ENCODE assay signal across 21 cellular contexts in the genomic region with DNA sequence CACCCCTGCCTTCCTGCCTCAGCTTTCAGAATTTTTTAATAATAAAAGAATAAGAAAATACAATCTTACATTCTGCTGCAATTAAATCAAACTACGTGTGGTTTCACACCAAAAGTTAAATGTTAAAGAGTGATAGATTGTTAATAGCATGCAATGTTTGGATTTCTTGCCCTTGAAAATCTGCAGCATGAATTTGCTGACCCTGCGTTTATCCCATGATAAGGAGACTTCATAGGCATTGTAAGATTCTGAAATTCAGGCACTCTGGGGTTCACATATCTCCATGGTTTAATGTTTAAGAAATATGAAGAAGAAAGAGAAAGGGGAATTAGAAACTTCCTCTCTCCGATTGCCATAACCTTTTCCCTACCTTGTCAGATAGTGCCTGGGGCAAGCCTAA.
A peak's percentile ranks its signal among the peaks of the same experiment; 100 is the strongest.
DNase-seq lines count a peak whose midpoint lies in the region; ATAC-seq, FAIRE-seq and TF ChIP-seq lines count a peak whose summit lies in the region.
"Had no signal": no experiment of that assay in that cellular context is flagged by ENCODE, and none has a peak within 500 bp of the region (broad histone marks: within the 10 kb centered on the region; RNA-seq: fewer than 3 reads in every experiment).

No MANE protein-coding gene starts in this region.

- no peak overlapping the region for H2BK5ac ChIP-seq in H1 (ENCODE audit: low read depth, low read length)

- H3K9ac ChIP-seq in SK-N-SH (no peak overlapping the region), H1 (replicated peaks in 1 of 4; ENCODE audit: extremely low read depth in 1 of 4, low read depth in 3 of 4, low read length in 3 of 4) (no peak overlapping the region)

- H3K79me2 ChIP-seq in SK-N-SH (ENCODE audit: insufficient read depth) (no peaks in the 10 kb centered on the region), H1 (ENCODE audit: control insufficient read depth in 1 of 2, insufficient read depth in 2 of 2, low read length in 2 of 2) (no peaks in the 10 kb centered on the region)

- no peak overlapping the region for H3K4me3 ChIP-seq in SK-N-SH (ENCODE audit: low read depth in 2 of 2, low read length in 1 of 2)
- no peak overlapping the region for H3K4me3 ChIP-seq in A549
- no peak overlapping the region for H3K4me3 ChIP-seq in H1 (ENCODE audit: extremely low read depth in 1 of 4, insufficient read depth in 2 of 4, low read depth in 3 of 4, low read length in 4 of 4)
- H3K4me3 ChIP-seq: GM23338, HAP-1 had no signal

- no peak for TF ChIP-seq RAD21 in SK-N-SH (IDR thresholded peaks at IDR 0.05; ENCODE audit: low read length)
- no peak for TF ChIP-seq RAD21 in A549 (conservative IDR thresholded peaks at IDR 0.05 in 1 of 2, IDR thresholded peaks at IDR 0.05 in 1 of 2)
- TF ChIP-seq RAD21 in H1 (IDR thresholded peaks at IDR 0.05 in 1 of 2, conservative IDR thresholded peaks at IDR 0.05 in 1 of 2; ENCODE audit: low read depth in 2 of 2, low read length in 2 of 2): no peak

- H3F3A ChIP-seq in SK-N-SH (replicated peaks; ENCODE audit: insufficient read depth): no peaks in the 10 kb centered on the region

- H3K14ac ChIP-seq in H1 (ENCODE audit: insufficient read length): no peak overlapping the region

- H3K4me2 ChIP-seq in SK-N-SH: no peak overlapping the region
- H3K4me2 ChIP-seq in A549: no peak overlapping the region
- no peak overlapping the region for H3K4me2 ChIP-seq in H1 (ENCODE audit: insufficient read depth in 1 of 2, low read depth in 2 of 2, low read length in 2 of 2)
- H3K4me2 ChIP-seq: GM23338 had no signal

- H3K56ac ChIP-seq in H1 (replicated peaks; ENCODE audit: insufficient read length, low read depth, low read length): no peak overlapping the region

- TF ChIP-seq EP300 in SK-N-SH (IDR thresholded peaks at IDR 0.05; ENCODE audit: borderline replicate concordance in 1 of 2, low read depth in 1 of 2, low read length in 1 of 2): no peak
- TF ChIP-seq EP300 in A549 (IDR thresholded peaks at IDR 0.05): no peak
- TF ChIP-seq EP300 in H1 (IDR thresholded peaks at IDR 0.05; ENCODE audit: borderline replicate concordance in 1 of 2, low read depth in 2 of 2, low read length in 2 of 2): no peak

- H3K18ac ChIP-seq in H1 (ENCODE audit: extremely low read depth, low read length): no peak overlapping the region

- H3K4ac ChIP-seq in H1 (replicated peaks; ENCODE audit: insufficient read length, low read depth, low read length): no peak overlapping the region

- FAIRE-seq in A549 (lab: Jason Lieb, UNC) (no peak), H1 (lab: Jason Lieb, UNC) (no peak)
- FAIRE-seq: GM12891, GM18507, H54 had no signal

- no peak overlapping the region for H4K5ac ChIP-seq in H1 (ENCODE audit: insufficient read length, low read depth, low read length)

- peak; percentile 36 for ATAC-seq in SK-N-SH treated with all-trans-retinoic acid at 6 μM for 48 hours
- ATAC-seq in A549: no peak
- ATAC-seq: GM23338 had no signal

- TF ChIP-seq POLR2A in A549 (IDR thresholded peaks at IDR 0.05; ENCODE audit: low read length) (no peak), H1 (IDR thresholded peaks at IDR 0.05; ENCODE audit: control extremely low read depth in 1 of 2, low read depth in 2 of 2, low read length in 2 of 2) (no peak)

- H3K23ac ChIP-seq in H1 (ENCODE audit: insufficient read length): no peak overlapping the region

- no peak overlapping the region for H2BK12ac ChIP-seq in H1 (ENCODE audit: low read depth, low read length)

- H3K27ac ChIP-seq in SK-N-SH (ENCODE audit: low read depth in 2 of 2, low read length in 1 of 2) (no peak overlapping the region), A549 (no peak overlapping the region), H1 (ENCODE audit: low read depth, low read length) (no peak overlapping the region)

- no peaks in the 10 kb centered on the region; a peak in 1 of 4 replicates for H3K4me1 ChIP-seq in SK-N-SH (ENCODE audit: control insufficient read depth in 1 of 2, insufficient read depth in 2 of 2, low read depth in 1 of 2, low read length in 1 of 2)
- no peaks in the 10 kb centered on the region for H3K4me1 ChIP-seq in A549
- H3K4me1 ChIP-seq in H1 (replicated peaks in 1 of 4; ENCODE audit: control insufficient read depth in 3 of 4, insufficient read depth in 4 of 4, low read length in 3 of 4): no peaks in the 10 kb centered on the region
- H3K4me1 ChIP-seq: HAP-1 had no signal

- DNase-seq in SK-N-SH (no peak), A549 (ENCODE audit: low read depth in 1 of 2, low spot score in 1 of 2) (no peak), OCI-M1 (lab: John Stamatoyannopoulos, UW) (peak; percentile 11), H1 (ENCODE audit: low read depth in 1 of 2, low spot score in 2 of 2) (no peak), SHP77 treated with DMSO at 0.1 percent for 48 hours (lab: John Stamatoyannopoulos, UW) (no peak)
- DNase-seq in activated CD4-positive, alpha-beta T cell treated with anti-CD3 and anti-CD28 coated beads for 1 hour: no peak
- DNase-seq: 8988T; C1 segment of cervical spinal cord; Calu3; CD4-positive, alpha-beta memory T cell; COR-L47; DMS53; DMS79 treated with DMSO at 0.1 percent for 48 hours; GF-D8; HFFc6 had no signal

- H2AK5ac ChIP-seq in H1 (ENCODE audit: low read depth, low read length): no peak overlapping the region

- H4K20me1 ChIP-seq in SK-N-SH (ENCODE audit: insufficient read depth): no peaks in the 10 kb centered on the region
- H4K20me1 ChIP-seq in H1 (replicated peaks in 1 of 2; ENCODE audit: control insufficient read depth in 1 of 2, insufficient read depth in 2 of 2, low read length in 2 of 2): no peaks in the 10 kb centered on the region

- no peaks in the 10 kb centered on the region for H3K79me1 ChIP-seq in H1 (ENCODE audit: low read depth, low read length)

- H3K23me2 ChIP-seq in H1 (ENCODE audit: low read depth, low read length): no peaks in the 10 kb centered on the region

- TF ChIP-seq CTCF in SK-N-SH (IDR thresholded peaks at IDR 0.05) (no peak), A549 (IDR thresholded peaks at IDR 0.05) (no peak), H1 (IDR thresholded peaks at IDR 0.05; ENCODE audit: control extremely low read depth in 1 of 3, insufficient read depth in 1 of 3, low read depth in 1 of 3, low read length in 3 of 3) (no peak)

- no peaks in the 10 kb centered on the region for H3K27me3 ChIP-seq in SK-N-SH (ENCODE audit: insufficient read depth)
- no peaks in the 10 kb centered on the region for H3K27me3 ChIP-seq in H1 (replicated peaks in 1 of 4; ENCODE audit: control insufficient read depth in 3 of 4, extremely low read depth in 1 of 4, insufficient read depth in 3 of 4, low read length in 3 of 4)

- CTCF ChIA-PET in SK-N-SH (lab: Yijun Ruan, JAX) (no interaction called here), A549 (lab: Yijun Ruan, JAX) (no interaction called here), H1 (lab: Charles Lee; ENCODE audit: partially characterized antibody) (interaction anchor here (1.1 kb wide), 1 partner anchor 98 kb away, joined by 4 read pairs; no protein-coding TSS in a partner anchor)

- no peak overlapping the region for H2BK120ac ChIP-seq in H1 (replicated peaks; ENCODE audit: low read depth, low read length)

- WGBS in SK-N-SH (ENCODE audit: low lambda C conversion rate): 17% methylated on average over 3 of the region's 3 CpGs
- WGBS in A549 (ENCODE audit: missing lambda C conversion rate): 32% methylated on average over 3 of the region's 3 CpGs
- 92% methylated on average over 3 of the region's 3 CpGs; no CpG with 5 or more reads in 1 of the 2 experiments for WGBS in H1 (ENCODE audit: extremely low coverage in 1 of 2, insufficient coverage in 1 of 2, insufficient read length in 1 of 2, insufficient replicate concordance in 2 of 2, low coverage in 1 of 2, low lambda C conversion rate in 2 of 2, missing lambda C conversion rate in 1 of 2), 2 experiments

- no peaks in the 10 kb centered on the region for H3K9me3 ChIP-seq in SK-N-SH
- H3K9me3 ChIP-seq in A549: no peaks in the 10 kb centered on the region
- H3K9me3 ChIP-seq in H1 (ENCODE audit: insufficient read depth in 2 of 2, low read depth in 1 of 2, low read length in 1 of 2): peaks cover under 1 to 6% of the 10 kb centered on the region in 2 experiments; a peak in 3 of 4 replicates
- H3K9me3 ChIP-seq: HAP-1 had no signal

- no peak overlapping the region for H4K8ac ChIP-seq in H1 (ENCODE audit: extremely low read depth, insufficient read depth, low read length)

- H4K91ac ChIP-seq in H1 (replicated peaks; ENCODE audit: insufficient read length, low read length): no peak overlapping the region

- H2AFZ ChIP-seq in SK-N-SH (ENCODE audit: low read depth): no peak overlapping the region
- peak overlapping the region; percentile 62 for H2AFZ ChIP-seq in H1 (ENCODE audit: low read length)

- no peak overlapping the region for H2BK15ac ChIP-seq in H1 (ENCODE audit: low read length)

- H3K36me3 ChIP-seq in SK-N-SH (replicated peaks in 1 of 2; ENCODE audit: control insufficient read depth in 1 of 2, insufficient read depth in 2 of 2, low read length in 1 of 2): no peaks in the 10 kb centered on the region
- no peaks in the 10 kb centered on the region for H3K36me3 ChIP-seq in H1 (ENCODE audit: control insufficient read depth in 2 of 4, insufficient read depth in 4 of 4, low read length in 3 of 4)
- H3K36me3 ChIP-seq: HAP-1 had no signal

- no peaks in the 10 kb centered on the region for H3K9me2 ChIP-seq in SK-N-SH

- POLR2A ChIA-PET in SK-N-SH (lab: Yijun Ruan, JAX) (no interaction called here), A549 (lab: Yijun Ruan, JAX) (no interaction called here), H1 (lab: Charles Lee; ENCODE audit: partially characterized antibody) (no interaction called here)

- no peak overlapping the region for H2BK20ac ChIP-seq in H1 (ENCODE audit: low read length)

TF ChIP-seq in SK-N-SH, 30 proteins besides CTCF, POLR2A, EP300 and RAD21 (continues in another document):
- no peak for TF ChIP-seq CHD2 (IDR thresholded peaks at IDR 0.05; ENCODE audit: low read length, partially characterized antibody)

TF ChIP-seq in A549, 52 proteins besides CTCF, POLR2A, EP300 and RAD21:
- peak; percentile 88 for TF ChIP-seq MAFK (IDR thresholded peaks at IDR 0.05; ENCODE audit: partially characterized antibody)
- TF ChIP-seq ZFP36 (IDR thresholded peaks at IDR 0.05; ENCODE audit: borderline replicate concordance, partially characterized antibody): no peak
TF ChIP-seq in A549: peak in this region for 1.

TF ChIP-seq in H1, 55 proteins besides CTCF, POLR2A, EP300 and RAD21:
- TF ChIP-seq JUND (IDR thresholded peaks at IDR 0.05; ENCODE audit: low read length) (no peak), MAFK (IDR thresholded peaks at IDR 0.05; ENCODE audit: low read depth, low read length) (peak; percentile 77; the same call in 1 of the 2 replicates)
